In the genomic region with DNA sequence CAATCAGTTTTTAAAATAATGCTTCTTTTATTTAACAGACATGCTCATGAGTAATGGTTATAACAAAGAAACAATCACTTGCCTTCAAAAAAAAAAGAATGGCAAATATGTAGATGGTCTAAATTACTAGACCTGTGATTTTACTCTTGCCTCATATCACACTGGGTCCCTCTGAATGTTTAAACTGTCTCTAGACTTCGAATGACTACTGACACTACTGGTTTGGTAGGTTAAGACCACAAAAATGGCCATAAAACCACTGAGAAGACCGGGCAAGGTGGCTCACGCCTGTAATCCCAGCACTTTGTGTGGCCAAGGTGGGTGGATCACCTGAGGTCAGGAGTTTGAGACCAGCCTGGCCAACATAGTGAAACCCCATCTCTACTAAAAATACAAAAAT, we compare ENCODE assay signal across 1 cellular context.
TF ChIP-seq lines count a peak whose summit lies in the region.

No MANE protein-coding gene starts in this region.

TF ChIP-seq in HepG2, 621 proteins besides CTCF, POLR2A, EP300 and RAD21:
- TF ChIP-seq PRMT3 (CRISPR knock-in tag; IDR thresholded peaks at IDR 0.05; ENCODE audit: borderline replicate concordance, low read depth) (no peak), MXD4 (CRISPR knock-in tag; IDR thresholded peaks at IDR 0.05) (no peak), ZNF343 (CRISPR knock-in tag; IDR thresholded peaks at IDR 0.05) (no peak), FUBP1 (CRISPR knock-in tag; IDR thresholded peaks at IDR 0.05; ENCODE audit: borderline replicate concordance) (no peak), GLI4 (CRISPR knock-in tag; IDR thresholded peaks at IDR 0.05; ENCODE audit: borderline replicate concordance) (no peak), NFE2L1 (CRISPR knock-in tag; IDR thresholded peaks at IDR 0.05; ENCODE audit: borderline replicate concordance) (no peak), NFATC3 (CRISPR knock-in tag; IDR thresholded peaks at IDR 0.05) (no peak), MZF1 (CRISPR knock-in tag; IDR thresholded peaks at IDR 0.05; ENCODE audit: borderline replicate concordance) (no peak), HMGA1 (CRISPR knock-in tag; conservative IDR thresholded peaks at IDR 0.05) (no peak)
- TF ChIP-seq, protein P1, sequence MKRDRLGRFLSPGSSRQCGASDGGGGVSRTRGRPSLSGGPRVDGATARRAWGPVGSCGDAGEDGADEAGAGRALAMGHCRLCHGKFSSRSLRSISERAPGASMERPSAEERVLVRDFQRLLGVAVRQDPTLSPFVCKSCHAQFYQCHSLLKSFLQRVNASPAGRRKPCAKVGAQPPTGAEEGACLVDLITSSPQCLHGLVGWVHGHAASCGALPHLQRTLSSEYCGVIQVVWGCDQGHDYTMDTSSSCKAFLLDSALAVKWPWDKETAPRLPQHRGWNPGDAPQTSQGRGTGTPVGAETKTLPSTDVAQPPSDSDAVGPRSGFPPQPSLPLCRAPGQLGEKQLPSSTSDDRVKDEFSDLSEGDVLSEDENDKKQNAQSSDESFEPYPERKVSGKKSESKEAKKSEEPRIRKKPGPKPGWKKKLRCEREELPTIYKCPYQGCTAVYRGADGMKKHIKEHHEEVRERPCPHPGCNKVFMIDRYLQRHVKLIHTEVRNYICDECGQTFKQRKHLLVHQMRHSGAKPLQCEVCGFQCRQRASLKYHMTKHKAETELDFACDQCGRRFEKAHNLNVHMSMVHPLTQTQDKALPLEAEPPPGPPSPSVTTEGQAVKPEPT (CRISPR knock-in tag; IDR thresholded peaks at IDR 0.05; ENCODE audit: low read depth): no peak
- TF ChIP-seq, protein P2, sequence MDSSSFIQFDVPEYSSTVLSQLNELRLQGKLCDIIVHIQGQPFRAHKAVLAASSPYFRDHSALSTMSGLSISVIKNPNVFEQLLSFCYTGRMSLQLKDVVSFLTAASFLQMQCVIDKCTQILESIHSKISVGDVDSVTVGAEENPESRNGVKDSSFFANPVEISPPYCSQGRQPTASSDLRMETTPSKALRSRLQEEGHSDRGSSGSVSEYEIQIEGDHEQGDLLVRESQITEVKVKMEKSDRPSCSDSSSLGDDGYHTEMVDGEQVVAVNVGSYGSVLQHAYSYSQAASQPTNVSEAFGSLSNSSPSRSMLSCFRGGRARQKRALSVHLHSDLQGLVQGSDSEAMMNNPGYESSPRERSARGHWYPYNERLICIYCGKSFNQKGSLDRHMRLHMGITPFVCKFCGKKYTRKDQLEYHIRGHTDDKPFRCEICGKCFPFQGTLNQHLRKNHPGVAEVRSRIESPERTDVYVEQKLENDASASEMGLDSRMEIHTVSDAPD (CRISPR knock-in tag; IDR thresholded peaks at IDR 0.05): no peak
- TF ChIP-seq, protein P3, sequence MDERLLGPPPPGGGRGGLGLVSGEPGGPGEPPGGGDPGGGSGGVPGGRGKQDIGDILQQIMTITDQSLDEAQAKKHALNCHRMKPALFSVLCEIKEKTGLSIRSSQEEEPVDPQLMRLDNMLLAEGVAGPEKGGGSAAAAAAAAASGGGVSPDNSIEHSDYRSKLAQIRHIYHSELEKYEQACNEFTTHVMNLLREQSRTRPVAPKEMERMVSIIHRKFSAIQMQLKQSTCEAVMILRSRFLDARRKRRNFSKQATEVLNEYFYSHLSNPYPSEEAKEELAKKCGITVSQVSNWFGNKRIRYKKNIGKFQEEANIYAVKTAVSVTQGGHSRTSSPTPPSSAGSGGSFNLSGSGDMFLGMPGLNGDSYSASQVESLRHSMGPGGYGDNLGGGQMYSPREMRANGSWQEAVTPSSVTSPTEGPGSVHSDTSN (CRISPR knock-in tag; IDR thresholded peaks at IDR 0.05): no peak
- TF ChIP-seq, protein P4, sequence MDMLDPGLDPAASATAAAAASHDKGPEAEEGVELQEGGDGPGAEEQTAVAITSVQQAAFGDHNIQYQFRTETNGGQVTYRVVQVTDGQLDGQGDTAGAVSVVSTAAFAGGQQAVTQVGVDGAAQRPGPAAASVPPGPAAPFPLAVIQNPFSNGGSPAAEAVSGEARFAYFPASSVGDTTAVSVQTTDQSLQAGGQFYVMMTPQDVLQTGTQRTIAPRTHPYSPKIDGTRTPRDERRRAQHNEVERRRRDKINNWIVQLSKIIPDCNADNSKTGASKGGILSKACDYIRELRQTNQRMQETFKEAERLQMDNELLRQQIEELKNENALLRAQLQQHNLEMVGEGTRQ (IDR thresholded peaks at IDR 0.05; ENCODE audit: low read depth, low read length): no peak
- TF ChIP-seq, protein P4 (CRISPR knock-in tag; IDR thresholded peaks at IDR 0.05; ENCODE audit: borderline replicate concordance): no peak
- TF ChIP-seq, protein P5, sequence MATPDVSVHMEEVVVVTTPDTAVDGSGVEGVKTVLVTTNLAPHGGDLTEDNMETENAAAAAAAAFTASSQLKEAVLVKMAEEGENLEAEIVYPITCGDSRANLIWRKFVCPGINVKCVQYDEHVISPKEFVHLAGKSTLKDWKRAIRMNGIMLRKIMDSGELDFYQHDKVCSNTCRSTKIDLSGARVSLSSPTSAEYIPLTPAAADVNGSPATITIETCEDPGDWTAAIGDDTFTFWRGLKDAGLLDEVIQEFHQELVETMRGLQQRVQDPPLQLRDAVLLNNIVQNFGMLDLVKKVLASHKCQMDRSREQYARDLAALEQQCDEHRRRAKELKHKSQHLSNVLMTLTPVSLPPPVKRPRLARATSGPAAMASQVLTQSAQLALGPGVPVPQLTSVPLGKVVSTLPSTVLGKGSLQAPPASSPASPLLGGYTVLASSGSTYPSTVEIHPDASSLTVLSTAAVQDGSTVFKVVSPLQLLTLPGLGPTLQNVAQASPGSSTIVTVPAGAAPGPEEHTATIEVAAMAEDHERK (CRISPR knock-in tag; IDR thresholded peaks at IDR 0.05; ENCODE audit: low read depth): no peak
- TF ChIP-seq, protein P6, sequence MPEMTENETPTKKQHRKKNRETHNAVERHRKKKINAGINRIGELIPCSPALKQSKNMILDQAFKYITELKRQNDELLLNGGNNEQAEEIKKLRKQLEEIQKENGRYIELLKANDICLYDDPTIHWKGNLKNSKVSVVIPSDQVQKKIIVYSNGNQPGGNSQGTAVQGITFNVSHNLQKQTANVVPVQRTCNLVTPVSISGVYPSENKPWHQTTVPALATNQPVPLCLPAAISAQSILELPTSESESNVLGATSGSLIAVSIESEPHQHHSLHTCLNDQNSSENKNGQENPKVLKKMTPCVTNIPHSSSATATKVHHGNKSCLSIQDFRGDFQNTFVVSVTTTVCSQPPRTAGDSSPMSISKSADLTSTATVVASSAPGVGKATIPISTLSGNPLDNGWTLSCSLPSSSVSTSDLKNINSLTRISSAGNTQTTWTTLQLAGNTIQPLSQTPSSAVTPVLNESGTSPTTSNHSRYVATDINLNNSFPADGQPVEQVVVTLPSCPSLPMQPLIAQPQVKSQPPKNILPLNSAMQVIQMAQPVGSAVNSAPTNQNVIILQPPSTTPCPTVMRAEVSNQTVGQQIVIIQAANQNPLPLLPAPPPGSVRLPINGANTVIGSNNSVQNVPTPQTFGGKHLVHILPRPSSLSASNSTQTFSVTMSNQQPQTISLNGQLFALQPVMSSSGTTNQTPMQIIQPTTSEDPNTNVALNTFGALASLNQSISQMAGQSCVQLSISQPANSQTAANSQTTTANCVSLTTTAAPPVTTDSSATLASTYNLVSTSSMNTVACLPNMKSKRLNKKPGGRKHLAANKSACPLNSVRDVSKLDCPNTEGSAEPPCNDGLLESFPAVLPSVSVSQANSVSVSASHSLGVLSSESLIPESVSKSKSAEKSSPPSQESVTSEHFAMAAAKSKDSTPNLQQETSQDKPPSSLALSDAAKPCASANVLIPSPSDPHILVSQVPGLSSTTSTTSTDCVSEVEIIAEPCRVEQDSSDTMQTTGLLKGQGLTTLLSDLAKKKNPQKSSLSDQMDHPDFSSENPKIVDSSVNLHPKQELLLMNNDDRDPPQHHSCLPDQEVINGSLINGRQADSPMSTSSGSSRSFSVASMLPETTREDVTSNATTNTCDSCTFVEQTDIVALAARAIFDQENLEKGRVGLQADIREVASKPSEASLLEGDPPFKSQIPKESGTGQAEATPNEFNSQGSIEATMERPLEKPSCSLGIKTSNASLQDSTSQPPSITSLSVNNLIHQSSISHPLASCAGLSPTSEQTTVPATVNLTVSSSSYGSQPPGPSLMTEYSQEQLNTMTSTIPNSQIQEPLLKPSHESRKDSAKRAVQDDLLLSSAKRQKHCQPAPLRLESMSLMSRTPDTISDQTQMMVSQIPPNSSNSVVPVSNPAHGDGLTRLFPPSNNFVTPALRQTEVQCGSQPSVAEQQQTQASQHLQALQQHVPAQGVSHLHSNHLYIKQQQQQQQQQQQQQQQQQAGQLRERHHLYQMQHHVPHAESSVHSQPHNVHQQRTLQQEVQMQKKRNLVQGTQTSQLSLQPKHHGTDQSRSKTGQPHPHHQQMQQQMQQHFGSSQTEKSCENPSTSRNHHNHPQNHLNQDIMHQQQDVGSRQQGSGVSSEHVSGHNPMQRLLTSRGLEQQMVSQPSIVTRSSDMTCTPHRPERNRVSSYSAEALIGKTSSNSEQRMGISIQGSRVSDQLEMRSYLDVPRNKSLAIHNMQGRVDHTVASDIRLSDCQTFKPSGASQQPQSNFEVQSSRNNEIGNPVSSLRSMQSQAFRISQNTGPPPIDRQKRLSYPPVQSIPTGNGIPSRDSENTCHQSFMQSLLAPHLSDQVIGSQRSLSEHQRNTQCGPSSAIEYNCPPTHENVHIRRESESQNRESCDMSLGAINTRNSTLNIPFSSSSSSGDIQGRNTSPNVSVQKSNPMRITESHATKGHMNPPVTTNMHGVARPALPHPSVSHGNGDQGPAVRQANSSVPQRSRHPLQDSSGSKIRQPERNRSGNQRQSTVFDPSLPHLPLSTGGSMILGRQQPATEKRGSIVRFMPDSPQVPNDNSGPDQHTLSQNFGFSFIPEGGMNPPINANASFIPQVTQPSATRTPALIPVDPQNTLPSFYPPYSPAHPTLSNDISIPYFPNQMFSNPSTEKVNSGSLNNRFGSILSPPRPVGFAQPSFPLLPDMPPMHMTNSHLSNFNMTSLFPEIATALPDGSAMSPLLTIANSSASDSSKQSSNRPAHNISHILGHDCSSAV (CRISPR knock-in tag; IDR thresholded peaks at IDR 0.05; ENCODE audit: borderline replicate concordance): no peak
